In genomic region chrX:46547857-46548256, GRCh38 we compare ENCODE assay signal across 13 cellular contexts. TPM values are rescaled to one million over a fixed set of nuclear protein-coding genes. Genes with fewer than 3 reads are reported as not detected.
DNase-seq lines count a peak whose midpoint lies in the region; ATAC-seq, FAIRE-seq and TF ChIP-seq lines count a peak whose summit lies in the region.
"Had no signal": no experiment of that assay in that cellular context is flagged by ENCODE, and none has a peak within 500 bp of the region (broad histone marks: within the 10 kb centered on the region; RNA-seq: fewer than 3 reads in every experiment).

No MANE protein-coding gene starts in this region.

- no peak overlapping the region for H3K18ac ChIP-seq in trophoblast cell (ENCODE audit: low read length)

- H2BK12ac ChIP-seq in trophoblast cell (ENCODE audit: low read length) = no peak overlapping the region

- no peak for ATAC-seq in HG02763 (IDR thresholded peaks at IDR 0.05; ENCODE audit: unreplicated experiment)

- peaks cover 3 to 5% of the 10 kb centered on the region in 2 experiments for H3K4me1 ChIP-seq in trophoblast cell (ENCODE audit: control insufficient read depth in 1 of 2, insufficient read depth in 2 of 2, low read length in 2 of 2)

- H3K79me1 ChIP-seq in trophoblast cell (ENCODE audit: low read length) = peaks cover 10% of the 10 kb centered on the region

- no peaks in the 10 kb centered on the region for H3K27me3 ChIP-seq in trophoblast cell (ENCODE audit: insufficient read depth, low read length)
- H3K27me3 ChIP-seq: tibial nerve had no signal

- H2BK120ac ChIP-seq in trophoblast cell (ENCODE audit: insufficient read depth, low read length, poor library complexity) = no peak overlapping the region

- no peak overlapping the region for H4K12ac ChIP-seq in trophoblast cell (ENCODE audit: low read depth, low read length)

- no peak overlapping the region for H3K4ac ChIP-seq in trophoblast cell (ENCODE audit: low read depth, low read length)

- H4K91ac ChIP-seq in trophoblast cell (ENCODE audit: low read depth, low read length) = no peak overlapping the region

- H3K9me3 ChIP-seq in trophoblast cell (ENCODE audit: insufficient read depth, low read depth, low read length) = no peaks in the 10 kb centered on the region
- H3K9me3 ChIP-seq: tibial nerve had no signal

- no peak overlapping the region for H3K9ac ChIP-seq in trophoblast cell (ENCODE audit: low read length)

- no peak overlapping the region for H2AK5ac ChIP-seq in trophoblast cell (ENCODE audit: low read length)

- peak overlapping the region; percentile 19 for H3K27ac ChIP-seq in trophoblast cell (ENCODE audit: low read depth, low read length)
- H3K27ac ChIP-seq: tibial nerve had no signal

- H3K14ac ChIP-seq in trophoblast cell (ENCODE audit: low read length) = no peak overlapping the region

- H3K36me3 ChIP-seq in trophoblast cell (ENCODE audit: control insufficient read depth in 1 of 2, insufficient read depth in 2 of 2, low read length in 2 of 2) = peaks cover 2 to 6% of the 10 kb centered on the region in 2 experiments
- H3K36me3 ChIP-seq: tibial nerve had no signal

- H4K8ac ChIP-seq in trophoblast cell (ENCODE audit: low read depth, low read length) = no peak overlapping the region

- H2AFZ ChIP-seq in trophoblast cell (ENCODE audit: insufficient read depth, low read length, poor library complexity) = no peak overlapping the region

- H3K4me3 ChIP-seq in epithelial cell of proximal tubule (ENCODE audit: low read depth, low read length) (no peak overlapping the region), trophoblast cell (ENCODE audit: low read depth, low read length) (no peak overlapping the region)
- H3K4me3 ChIP-seq: tibial nerve had no signal

- peaks cover 8% of the 10 kb centered on the region for H3K79me2 ChIP-seq in trophoblast cell (ENCODE audit: control insufficient read depth, insufficient read depth, low read length, poor library complexity)

- no peak overlapping the region for H3K23ac ChIP-seq in trophoblast cell (ENCODE audit: low read length)

- WGBS in trophoblast cell (ENCODE audit: extremely low coverage, insufficient coverage, insufficient read length) = no CpG with 5 or more reads among the region's 6 CpGs

- no peak overlapping the region for H3K4me2 ChIP-seq in trophoblast cell (ENCODE audit: low read length)

- FAIRE-seq in RCC 7860 (lab: Jason Lieb, UNC) = peak; percentile 78
- no peak for FAIRE-seq in GM12892 (lab: Jason Lieb, UNC)

- TF ChIP-seq POLR2A in GM12892 (IDR thresholded peaks at IDR 0.05; ENCODE audit: low read depth, low read length) = no peak

- no peak for TF ChIP-seq CTCF in epithelial cell of proximal tubule (conservative IDR thresholded peaks at IDR 0.05; ENCODE audit: low read depth, low read length)

- H2BK5ac ChIP-seq in trophoblast cell (ENCODE audit: low read depth, low read length, poor library complexity) = no peak overlapping the region

- peak; percentile 83 for DNase-seq in ELR (ENCODE audit: low read depth)
- peak; percentile 56 for DNase-seq in RCC 7860 (ENCODE audit: low spot score)
- DNase-seq in epithelial cell of proximal tubule (ENCODE audit: low read depth) = peak; percentile 56
- DNase-seq in trophoblast cell = peak; percentile 87 to 88
- no peak for DNase-seq in SK-N-DZ (ENCODE audit: low spot score)
- DNase-seq in HuH-7.5 (ENCODE audit: low spot score) = no peak
- DNase-seq in GM12892 (ENCODE audit: insufficient read length) = no peak
- DNase-seq: activated CD8-positive, alpha-beta memory T cell treated with anti-CD3 and anti-CD28 coated beads, Interleukin-2, amount 50 U/mL, for 4 hours; anterior cingulate cortex; DMS53; NCI-H2171 treated with DMSO at 0.1 percent for 48 hours had no signal

RNA-seq across cellular contexts. Expression of gene ZNF674, which starts 2.6 kb away (rescaled TPM):
- 0.75 and 2.0 TPM in 2 replicates for total RNA-seq in epithelial cell of proximal tubule
- 2.6 and 2.7 TPM in 2 replicates for polyA plus RNA-seq in trophoblast cell (2013)
- polyA plus RNA-seq in SK-N-DZ (2014; cell fraction: cytosol; rRNA removed) = 6.2 and 6.6 TPM in 2 replicates
- polyA plus RNA-seq in SK-N-DZ (2014; cell fraction: nucleus; rRNA removed) = 2.0 and 8.0 TPM in 2 replicates
- 2.9 TPM for polyA plus RNA-seq in GM12892 (2012; ENCODE audit: missing spikeins)

RNA-seq across cellular contexts. Expression of gene CHST7, which starts 25.7 kb away (rescaled TPM):
- total RNA-seq in epithelial cell of proximal tubule = 6.1 and 8.0 TPM in 2 replicates
- polyA plus RNA-seq in trophoblast cell (2013) = 1.8 and 2.2 TPM in 2 replicates
- polyA plus RNA-seq in SK-N-DZ (2014; cell fraction: cytosol; rRNA removed) = 3.4 and 3.9 TPM in 2 replicates
- 1.4 and 2.6 TPM in 2 replicates for polyA plus RNA-seq in SK-N-DZ (2014; cell fraction: nucleus; rRNA removed)
- 2.3 TPM for polyA plus RNA-seq in GM12892 (2012; ENCODE audit: missing spikeins)

Comparison
In these comparisons a context has a peak if more than half of its experiments do, and no peak if none do; other contexts are left out.
1. DNase-seq: peak in ELR (single experiment), RCC 7860 (single experiment), epithelial cell of proximal tubule (single experiment) and trophoblast cell (2 of 2); none in SK-N-DZ (single experiment), HuH-7.5 (single experiment) and GM12892 (single experiment).